8 cellular contexts compared by ENCODE assay signal in the genomic region with DNA sequence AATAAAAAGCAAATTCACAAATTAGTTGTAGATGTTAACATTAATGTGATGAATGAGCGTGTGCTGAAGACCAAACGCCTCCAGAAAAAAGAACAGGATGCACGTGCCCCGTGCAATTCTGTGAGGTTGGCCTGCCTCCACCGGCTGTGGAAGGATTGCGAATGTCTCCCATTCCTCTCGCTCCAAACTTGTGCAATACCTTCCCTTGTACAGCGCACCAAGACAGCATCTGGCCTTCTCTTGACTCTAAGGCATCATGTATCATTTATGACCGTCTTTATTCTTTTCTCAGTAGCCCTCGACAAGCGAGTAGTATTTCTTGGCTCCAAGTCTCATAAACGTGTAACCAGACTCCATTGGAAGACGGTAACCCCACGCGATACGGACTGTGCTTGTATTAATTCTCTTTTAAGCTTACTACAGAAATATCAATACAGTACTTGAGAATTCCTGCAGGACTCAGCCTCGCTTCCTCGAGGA. TPM values are rescaled to one million over a fixed set of nuclear protein-coding genes. Genes with fewer than 3 reads are reported as not detected.
DNase-seq lines count a peak whose midpoint lies in the region; ATAC-seq, FAIRE-seq and TF ChIP-seq lines count a peak whose summit lies in the region.

No MANE protein-coding gene starts in this region.

- CTCF ChIA-PET in T-cell (lab: Charles Lee) (interaction anchor here (0.6 to 1.4 kb wide), 17 partner anchors 10 to 587 kb away, joined by 3 to 18 read pairs (median 4); a partner anchor contains a TSS), endothelial cell of umbilical vein (lab: Charles Lee) (interaction anchor here (0.6 to 1.8 kb wide), 34 partner anchors 10 to 609 kb away, joined by 3 to 20 read pairs (median 4); a partner anchor contains a TSS)
- CTCF ChIA-PET in naive thymus-derived CD4-positive, alpha-beta T cell (lab: Charles Lee) = interaction anchor here (0.7 to 1.3 kb wide), 14 partner anchors 14 to 292 kb away, joined by 3 to 8 read pairs (median 4); a partner anchor contains a TSS

- POLR2A ChIA-PET in T-cell (lab: Charles Lee) (interaction anchor here in 1 of 2 donors (0.5 to 0.7 kb wide), 2 partner anchors 12 to 81 kb away, joined by 3 to 6 read pairs; no protein-coding TSS in a partner anchor), endothelial cell of umbilical vein (lab: Charles Lee) (no interaction called here)
- POLR2A ChIA-PET in naive thymus-derived CD4-positive, alpha-beta T cell (lab: Charles Lee) = interaction anchor here (0.7 to 2.0 kb wide), 8 partner anchors 37 to 501 kb away, joined by 3 to 25 read pairs (median 4); a partner anchor contains a TSS

- ATAC-seq in GM19455 (IDR thresholded peaks at IDR 0.05; ENCODE audit: unreplicated experiment) = peak; percentile 1
- ATAC-seq in T-cell (replicated peaks in 1 of 4) = peak in 1 of 4 experiments; percentile 0
- no peak for ATAC-seq in naive thymus-derived CD4-positive, alpha-beta T cell
- ATAC-seq in HG03039 (IDR thresholded peaks at IDR 0.05; ENCODE audit: unreplicated experiment) = no peak
- no peak for ATAC-seq in HG02885 (IDR thresholded peaks at IDR 0.05; ENCODE audit: poor library complexity, unreplicated experiment)

- H3K4me3 Mint-ChIP-seq in T-cell = peak overlapping the region; percentile 95 to 97 (median 97)
- H3K4me3 Mint-ChIP-seq in naive thymus-derived CD4-positive, alpha-beta T cell = peak overlapping the region; percentile 92 to 100 (median 98)

- peak overlapping the region; percentile 98 to 100 for H3K27ac Mint-ChIP-seq in T-cell
- peak overlapping the region; percentile 94 to 99 (median 98) for H3K27ac Mint-ChIP-seq in naive thymus-derived CD4-positive, alpha-beta T cell

- H3K4me1 Mint-ChIP-seq in T-cell = peaks cover 37 to 39% (median 38%) of the 10 kb centered on the region in 3 donors
- H3K4me1 Mint-ChIP-seq in naive thymus-derived CD4-positive, alpha-beta T cell = peaks cover 21 to 42% (median 35%) of the 10 kb centered on the region in 7 donors

- TF ChIP-seq POLR2A in endothelial cell of umbilical vein (IDR thresholded peaks at IDR 0.05; ENCODE audit: low read depth, low read length) = no peak

- no peaks in the 10 kb centered on the region for H3K27me3 Mint-ChIP-seq in T-cell
- H3K27me3 Mint-ChIP-seq in naive thymus-derived CD4-positive, alpha-beta T cell = no peaks in the 10 kb centered on the region

- dilution Hi-C loops in endothelial cell of umbilical vein (cut with MboI; ENCODE audit: extremely low pct_ligation_motif_present, low sequenced_read_pairs) = no loop called here

- no peaks in the 10 kb centered on the region for H3K9me3 ChIP-seq in endothelial cell of umbilical vein (replicated peaks; ENCODE audit: control insufficient read depth, insufficient read depth, low read length)
- H3K9me3 ChIP-seq in naive thymus-derived CD4-positive, alpha-beta T cell (ENCODE audit: control insufficient read depth in 2 of 3, low read length in 3 of 3) = no peaks in the 10 kb centered on the region

- H3K4me3 ChIP-seq in endothelial cell of umbilical vein (replicated peaks in 1 of 3; ENCODE audit: insufficient read depth in 1 of 3, low read depth in 1 of 3, low read length in 3 of 3) = no peak overlapping the region
- H3K4me3 ChIP-seq in naive thymus-derived CD4-positive, alpha-beta T cell (ENCODE audit: low read length) = peak overlapping the region; percentile 63

- H3K36me3 ChIP-seq in endothelial cell of umbilical vein (ENCODE audit: control insufficient read depth in 2 of 2, extremely low read depth in 1 of 2, insufficient read depth in 2 of 2, low read length in 2 of 2) = peaks cover 0 to 7% of the 10 kb centered on the region in 2 experiments
- H3K36me3 ChIP-seq in naive thymus-derived CD4-positive, alpha-beta T cell (ENCODE audit: control insufficient read depth in 2 of 3, insufficient read depth in 3 of 3, low read length in 3 of 3) = peaks cover 8 to 13% (median 11%) of the 10 kb centered on the region in 3 experiments

- H2AFZ ChIP-seq in endothelial cell of umbilical vein (ENCODE audit: low read depth, low read length) = peak overlapping the region; percentile 44

- no peaks in the 10 kb centered on the region for H4K20me1 ChIP-seq in endothelial cell of umbilical vein (replicated peaks; ENCODE audit: control insufficient read depth, extremely low read depth, insufficient read depth, low read length)

- no peak overlapping the region for H3K27ac ChIP-seq in endothelial cell of umbilical vein (ENCODE audit: insufficient read depth, low read depth, low read length)
- peak overlapping the region; percentile 59 for H3K27ac ChIP-seq in naive thymus-derived CD4-positive, alpha-beta T cell (ENCODE audit: low read depth, low read length)

- peaks cover 0 to 2% of the 10 kb centered on the region in 2 experiments for H3K27me3 ChIP-seq in endothelial cell of umbilical vein (ENCODE audit: control insufficient read depth in 2 of 2, insufficient read depth in 2 of 2, low read length in 2 of 2)
- H3K27me3 ChIP-seq in naive thymus-derived CD4-positive, alpha-beta T cell (ENCODE audit: control insufficient read depth in 2 of 2, insufficient read depth in 2 of 2, low read length in 2 of 2) = no peaks in the 10 kb centered on the region

- no TSS peak for BruUV-seq in endothelial cell of umbilical vein (replicated peaks; lab: Mats Ljungman, UMichigan)

- H3K4me1 ChIP-seq in endothelial cell of umbilical vein (ENCODE audit: control insufficient read depth, extremely low read depth, insufficient read depth, low read length) = peaks cover 16% of the 10 kb centered on the region
- H3K4me1 ChIP-seq in naive thymus-derived CD4-positive, alpha-beta T cell (ENCODE audit: control insufficient read depth in 2 of 2, insufficient read depth in 2 of 2, low read length in 2 of 2) = peaks cover 22 to 24% of the 10 kb centered on the region in 2 donors

- H3K4me2 ChIP-seq in endothelial cell of umbilical vein (ENCODE audit: insufficient read depth, low read length) = peak overlapping the region; percentile 21

- H3K36me3 Mint-ChIP-seq in T-cell = peaks cover 11% of the 10 kb centered on the region
- peaks cover 0 to 12% (median 4%) of the 10 kb centered on the region in 5 donors for H3K36me3 Mint-ChIP-seq in naive thymus-derived CD4-positive, alpha-beta T cell

- TF ChIP-seq CTCF in endothelial cell of umbilical vein (IDR thresholded peaks at IDR 0.05; ENCODE audit: extremely low read depth in 1 of 2, insufficient read depth in 1 of 2, low read depth in 1 of 2, low read length in 2 of 2) = no peak

- H3K9me3 Mint-ChIP-seq in T-cell = no peaks in the 10 kb centered on the region
- peaks cover 0 to 3% (median 0%) of the 10 kb centered on the region in 11 donors for H3K9me3 Mint-ChIP-seq in naive thymus-derived CD4-positive, alpha-beta T cell

- H3K9me1 ChIP-seq in endothelial cell of umbilical vein (replicated peaks; ENCODE audit: control insufficient read depth, extremely low read depth, insufficient read depth, low read length) = no peaks in the 10 kb centered on the region

- peak; percentile 68 to 77 for DNase-seq in AML-193 (lab: John Stamatoyannopoulos, UW)
- peak in 4 of 34 experiments; percentile 10 to 23 (median 18) for DNase-seq in T-cell
- DNase-seq in endothelial cell of umbilical vein (ENCODE audit: low read depth, low spot score) = no peak
- DNase-seq in naive thymus-derived CD4-positive, alpha-beta T cell = no peak
- no peak for DNase-seq in GM19239 (ENCODE audit: insufficient read length, low spot score)

- H3K9ac ChIP-seq in endothelial cell of umbilical vein (replicated peaks; ENCODE audit: extremely low read depth, insufficient read depth, low read length) = no peak overlapping the region

- FAIRE-seq in endothelial cell of umbilical vein (lab: Jason Lieb, UNC) = no peak
- FAIRE-seq in GM19239 (lab: Jason Lieb, UNC) = no peak

- intact Hi-C loops in endothelial cell of umbilical vein (cut with micrococcal nuclease) = loop anchor here (5.0 kb wide), 2 partner anchors 121 to 491 kb away; no protein-coding TSS in a partner anchor
- intact Hi-C loops in naive thymus-derived CD4-positive, alpha-beta T cell (cut with micrococcal nuclease) = loop anchor here (1.0 to 10.0 kb wide), 10 partner anchors 111 to 1559 kb away; a partner anchor contains a TSS

- no peaks in the 10 kb centered on the region for H3K79me2 ChIP-seq in endothelial cell of umbilical vein (ENCODE audit: control insufficient read depth, insufficient read depth, low read length)

RNA-seq across cellular contexts. Expression of a gene that starts 1.5 kb away (rescaled TPM):
- total RNA-seq in T-cell = 10 to 100 TPM; 24.2 to 56.1 (median 47.6) TPM
- total RNA-seq in endothelial cell of umbilical vein = 22.5 and 25.3 TPM in 2 replicates
- polyA plus RNA-seq in endothelial cell of umbilical vein = 26.4 and 28.3 TPM in 2 replicates
- 11.6 and 14.0 TPM in 2 replicates for polyA plus RNA-seq in endothelial cell of umbilical vein (2011; cell fraction: cytosol; rRNA removed)
- polyA plus RNA-seq in endothelial cell of umbilical vein (2011; cell fraction: nucleus; rRNA removed) = 62.3 and 67.8 TPM in 2 replicates
- polyA plus RNA-seq in endothelial cell of umbilical vein (2012) = 17.7 and 24.7 TPM in 2 replicates
- 15.6 and 21.2 TPM in 2 replicates for polyA minus RNA-seq in endothelial cell of umbilical vein
- 12.4 TPM for polyA minus RNA-seq in endothelial cell of umbilical vein (2011; cell fraction: cytosol; rRNA and poly(A)+ RNA removed)
- 12.0 and 14.4 TPM in 2 replicates for polyA minus RNA-seq in endothelial cell of umbilical vein (2011; cell fraction: nucleus; rRNA and poly(A)+ RNA removed)
- total RNA-seq in naive thymus-derived CD4-positive, alpha-beta T cell = 10 to 100 TPM; 25.4 to 45.5 (median 39.2) TPM
- polyA plus RNA-seq in naive thymus-derived CD4-positive, alpha-beta T cell = 1 to 10 TPM; 3.5 to 7.1 TPM

RNA-seq across cellular contexts. Expression of a gene that starts 14.7 kb away (rescaled TPM):
- 1 to 10 TPM; 2.5 to 9.2 (median 4.9) TPM for total RNA-seq in T-cell
- total RNA-seq in endothelial cell of umbilical vein = not detected in 2 replicates
- polyA plus RNA-seq in endothelial cell of umbilical vein = 0.39 TPM in 1 of 2 replicates, not detected in the other
- 0.08 and 0.12 TPM in 2 replicates for polyA plus RNA-seq in endothelial cell of umbilical vein (2011; cell fraction: cytosol; rRNA removed)
- 0.37 and 1.3 TPM in 2 replicates for polyA plus RNA-seq in endothelial cell of umbilical vein (2011; cell fraction: nucleus; rRNA removed)
- 0.34 TPM in 1 of 2 replicates, not detected in the other for polyA plus RNA-seq in endothelial cell of umbilical vein (2012)
- polyA minus RNA-seq in endothelial cell of umbilical vein = not detected in 2 replicates
- polyA minus RNA-seq in endothelial cell of umbilical vein (2011; cell fraction: cytosol; rRNA and poly(A)+ RNA removed) = not detected
- not detected in 2 replicates for polyA minus RNA-seq in endothelial cell of umbilical vein (2011; cell fraction: nucleus; rRNA and poly(A)+ RNA removed)
- 10 to 100 TPM in 1 of 5 experiments, 1 to 10 TPM in 4; 2.7 to 12.1 (median 6.8) TPM for total RNA-seq in naive thymus-derived CD4-positive, alpha-beta T cell
- under 1 TPM; 0.40 to 0.87 TPM for polyA plus RNA-seq in naive thymus-derived CD4-positive, alpha-beta T cell

RNA-seq across cellular contexts. Expression of a gene that starts 47.2 kb away (rescaled TPM):
- total RNA-seq in T-cell (10 to 100 TPM; 34.9 to 57.1 (median 51.9) TPM), endothelial cell of umbilical vein (not detected in 2 replicates)
- not detected in 2 replicates for polyA plus RNA-seq in endothelial cell of umbilical vein
- polyA plus RNA-seq in endothelial cell of umbilical vein (2011; cell fraction: cytosol; rRNA removed) = not detected in 2 replicates
- not detected in 2 replicates for polyA plus RNA-seq in endothelial cell of umbilical vein (2011; cell fraction: nucleus; rRNA removed)
- polyA plus RNA-seq in endothelial cell of umbilical vein (2012) = not detected in 2 replicates
- not detected in 2 replicates for polyA minus RNA-seq in endothelial cell of umbilical vein
- polyA minus RNA-seq in endothelial cell of umbilical vein (2011; cell fraction: cytosol; rRNA and poly(A)+ RNA removed) = not detected
- polyA minus RNA-seq in endothelial cell of umbilical vein (2011; cell fraction: nucleus; rRNA and poly(A)+ RNA removed) = not detected in 2 replicates
- 100 to 1,000 TPM in 1 of 5 experiments, 10 to 100 TPM in 4; 16.9 to 225 (median 45.6) TPM for total RNA-seq in naive thymus-derived CD4-positive, alpha-beta T cell
- 100 to 1,000 TPM in 1 of 2 donors, 10 to 100 TPM in 1; 97.4 to 162 TPM for polyA plus RNA-seq in naive thymus-derived CD4-positive, alpha-beta T cell

RNA-seq across cellular contexts. Expression of a gene that starts 54.3 kb away (rescaled TPM):
- over 10,000 TPM; 10,537 to 37,987 (median 30,491) TPM for total RNA-seq in T-cell
- 19,118 and 22,385 TPM in 2 replicates for total RNA-seq in endothelial cell of umbilical vein
- polyA plus RNA-seq in endothelial cell of umbilical vein = 359 TPM in 1 of 2 replicates, not detected in the other
- polyA plus RNA-seq in endothelial cell of umbilical vein (2011; cell fraction: cytosol; rRNA removed) = 152 and 264 TPM in 2 replicates
- 1,888 and 3,095 TPM in 2 replicates for polyA plus RNA-seq in endothelial cell of umbilical vein (2011; cell fraction: nucleus; rRNA removed)
- 57.2 and 135 TPM in 2 replicates for polyA plus RNA-seq in endothelial cell of umbilical vein (2012)
- polyA minus RNA-seq in endothelial cell of umbilical vein = 10,166 and 11,461 TPM in 2 replicates
- 76,809 TPM for polyA minus RNA-seq in endothelial cell of umbilical vein (2011; cell fraction: cytosol; rRNA and poly(A)+ RNA removed)
- polyA minus RNA-seq in endothelial cell of umbilical vein (2011; cell fraction: nucleus; rRNA and poly(A)+ RNA removed) = 37,020 and 87,219 TPM in 2 replicates
- over 10,000 TPM in 1 of 5 experiments, 1,000 to 10,000 TPM in 4; 5,750 to 11,273 (median 9,225) TPM for total RNA-seq in naive thymus-derived CD4-positive, alpha-beta T cell
- polyA plus RNA-seq in naive thymus-derived CD4-positive, alpha-beta T cell = 10 to 100 TPM in 1 of 2 donors, not detected in 1; 49.2 TPM

RNA-seq across cellular contexts. Expression of a gene that starts 54.5 kb away (rescaled TPM):
- total RNA-seq in T-cell (10 to 100 TPM; 17.7 to 29.8 (median 27.5) TPM), endothelial cell of umbilical vein (13.2 and 15.2 TPM in 2 replicates)
- 16.0 and 18.8 TPM in 2 replicates for polyA plus RNA-seq in endothelial cell of umbilical vein
- polyA plus RNA-seq in endothelial cell of umbilical vein (2011; cell fraction: cytosol; rRNA removed) = 12.8 and 15.4 TPM in 2 replicates
- polyA plus RNA-seq in endothelial cell of umbilical vein (2011; cell fraction: nucleus; rRNA removed) = 9.4 and 10.7 TPM in 2 replicates
- 8.7 and 13.2 TPM in 2 replicates for polyA plus RNA-seq in endothelial cell of umbilical vein (2012)
- polyA minus RNA-seq in endothelial cell of umbilical vein = 4.0 and 9.7 TPM in 2 replicates
- 2.4 TPM for polyA minus RNA-seq in endothelial cell of umbilical vein (2011; cell fraction: cytosol; rRNA and poly(A)+ RNA removed)
- 1.6 TPM in 2 replicates for polyA minus RNA-seq in endothelial cell of umbilical vein (2011; cell fraction: nucleus; rRNA and poly(A)+ RNA removed)
- 10 to 100 TPM; 12.0 to 37.4 (median 16.4) TPM for total RNA-seq in naive thymus-derived CD4-positive, alpha-beta T cell
- polyA plus RNA-seq in naive thymus-derived CD4-positive, alpha-beta T cell = 10 to 100 TPM; 49.1 to 65.7 TPM

Comparison
In these comparisons a context has a peak if more than half of its experiments do, and no peak if none do; other contexts are left out.
1. DNase-seq: peak in AML-193 (2 of 2); none in endothelial cell of umbilical vein (single experiment), naive thymus-derived CD4-positive, alpha-beta T cell (0 of 9) and GM19239 (single experiment).
2. RNA of a gene that starts 47.2 kb away (total RNA-seq): 34.9 to 57.1 TPM in T-cell and 16.9 to 225 TPM in naive thymus-derived CD4-positive, alpha-beta T cell; not detected in endothelial cell of umbilical vein; every median in the first group is over 10 times any median in the second.